Comparison of ENCODE assay signal across 21 cellular contexts in genomic region chr10:12144538-12144937, GRCh38. TPM values are rescaled to one million over a fixed set of nuclear protein-coding genes. Genes with fewer than 3 reads are reported as not detected.
DNase-seq lines count a peak whose midpoint lies in the region; ATAC-seq and TF ChIP-seq lines count a peak whose summit lies in the region.
"Had no signal": no experiment of that assay in that cellular context is flagged by ENCODE, and none has a peak within 500 bp of the region (broad histone marks: within the 10 kb centered on the region; RNA-seq: fewer than 3 reads in every experiment).

No MANE protein-coding gene starts in this region.

- H3K27ac Mint-ChIP-seq in activated naive CD4-positive, alpha-beta T cell treated with anti-CD3 and anti-CD28 coated beads, Interleukin-2, amount 50 U/mL, for 24 hours, result peak overlapping the region; percentile 65
- peak overlapping the region; percentile 39 for H3K27ac Mint-ChIP-seq in activated T-helper 2 cell treated with anti-CD3 and anti-CD28 coated beads, Interferon-gamma antibody, Interleukin-2, Interleukin-4, amounts not matched to agents 10 μg/mL and 5 μg/mL and 100 μg/mL, durations not matched to agents 14 hours and 24 hours and 36 hours
- H3K27ac Mint-ChIP-seq in stimulated activated effector memory CD8-positive, alpha-beta T cell treated with anti-CD3 and anti-CD28 coated beads, Interleukin-12 subunit alpha, Interleukin-12 subunit beta, amount 100 ng/mL, for 72 hours, result peak overlapping the region; percentile 26
- H3K27ac Mint-ChIP-seq: CD14-positive monocyte had no signal

- H3K27me3 ChIP-seq in psoas muscle (ENCODE audit: insufficient read depth in 3 of 3, low read length in 2 of 3), result no peaks in the 10 kb centered on the region
- H3K27me3 ChIP-seq: BLaER1 had no signal

- H3K36me3 Mint-ChIP-seq in activated naive CD4-positive, alpha-beta T cell treated with anti-CD3 and anti-CD28 coated beads, Interleukin-2, amount 50 U/mL, for 24 hours, result peaks cover 10% of the 10 kb centered on the region
- H3K36me3 Mint-ChIP-seq in activated T-helper 2 cell treated with anti-CD3 and anti-CD28 coated beads, Interferon-gamma antibody, Interleukin-2, Interleukin-4, amounts not matched to agents 10 μg/mL and 5 μg/mL and 100 μg/mL, durations not matched to agents 14 hours and 24 hours and 36 hours (ENCODE audit: low read depth), result peaks cover 60% of the 10 kb centered on the region
- H3K36me3 Mint-ChIP-seq in stimulated activated effector memory CD8-positive, alpha-beta T cell treated with anti-CD3 and anti-CD28 coated beads, Interleukin-12 subunit alpha, Interleukin-12 subunit beta, amount 100 ng/mL, for 72 hours, result peaks cover 89% of the 10 kb centered on the region

- no peak overlapping the region for H3K4me3 ChIP-seq in psoas muscle
- H3K4me3 ChIP-seq: A549, BLaER1, GM12878, GM23248, HAP-1 had no signal

- H3K27ac ChIP-seq in psoas muscle, result no peak overlapping the region
- H3K27ac ChIP-seq: 22Rv1, A549, BLaER1, GM23248, HL-60 had no signal

- H3K27me3 Mint-ChIP-seq in activated naive CD4-positive, alpha-beta T cell treated with anti-CD3 and anti-CD28 coated beads, Interleukin-2, amount 50 U/mL, for 24 hours, result no peaks in the 10 kb centered on the region
- H3K27me3 Mint-ChIP-seq in activated T-helper 2 cell treated with anti-CD3 and anti-CD28 coated beads, Interferon-gamma antibody, Interleukin-2, Interleukin-4, amounts not matched to agents 10 μg/mL and 5 μg/mL and 100 μg/mL, durations not matched to agents 14 hours and 24 hours and 36 hours (ENCODE audit: low read depth), result no peaks in the 10 kb centered on the region
- H3K27me3 Mint-ChIP-seq: CD4-positive, alpha-beta memory T cell had no signal

- H3K9me3 Mint-ChIP-seq in activated naive CD4-positive, alpha-beta T cell treated with anti-CD3 and anti-CD28 coated beads, Interleukin-2, amount 50 U/mL, for 24 hours, result no peaks in the 10 kb centered on the region
- no peaks in the 10 kb centered on the region for H3K9me3 Mint-ChIP-seq in activated T-helper 2 cell treated with anti-CD3 and anti-CD28 coated beads, Interferon-gamma antibody, Interleukin-2, Interleukin-4, amounts not matched to agents 10 μg/mL and 5 μg/mL and 100 μg/mL, durations not matched to agents 14 hours and 24 hours and 36 hours
- H3K9me3 Mint-ChIP-seq in stimulated activated effector memory CD8-positive, alpha-beta T cell treated with anti-CD3 and anti-CD28 coated beads, Interleukin-12 subunit alpha, Interleukin-12 subunit beta, amount 100 ng/mL, for 72 hours, result no peaks in the 10 kb centered on the region
- H3K9me3 Mint-ChIP-seq: CD4-positive, alpha-beta memory T cell had no signal

- no peak for DNase-seq in activated naive CD4-positive, alpha-beta T cell (lab: John Stamatoyannopoulos, UW)
- no peak for DNase-seq in activated T-helper 2 cell treated with anti-CD3 and anti-CD28 coated beads, Interferon-gamma antibody, Interleukin-2, Interleukin-4, amounts not matched to agents 10 μg/mL and 5 μg/mL and 100 μg/mL, durations not matched to agents 14 hours and 24 hours and 36 hours (ENCODE audit: low spot score)
- DNase-seq in stimulated activated effector memory CD8-positive, alpha-beta T cell treated with anti-CD3 and anti-CD28 coated beads, Interleukin-12 subunit alpha, Interleukin-12 subunit beta, amount 100 ng/mL, for 72 hours (ENCODE audit: low spot score in 2 of 2), result no peak
- no peak for DNase-seq in psoas muscle
- DNase-seq in stimulated activated CD4-positive, alpha-beta T cell treated with anti-CD3 and anti-CD28 coated beads, Interleukin-15, amount 100 ng/mL, for 24 hours, result no peak
- DNase-seq: CD4-positive, alpha-beta memory T cell; COR-L47; DMS 273 treated with DMSO at 0.1 percent for 48 hours; DMS53; DND-41; EL; GM23248 had no signal

- H3K9me3 ChIP-seq in psoas muscle, result no peaks in the 10 kb centered on the region
- H3K9me3 ChIP-seq: A549, BLaER1, HAP-1 had no signal

- TF ChIP-seq CTCF in psoas muscle (IDR thresholded peaks at IDR 0.05), result no peak

- intact Hi-C loops in activated T-helper 2 cell treated with anti-CD3 and anti-CD28 coated beads, Interferon-gamma antibody, Interleukin-2, Interleukin-4, amounts not matched to agents 10 μg/mL and 5 μg/mL and 100 μg/mL, durations not matched to agents 14 hours and 24 hours and 36 hours (cut with micrococcal nuclease), result no loop called here
- intact Hi-C loops in psoas muscle (cut with DNase I), result no loop called here

- no peaks in the 10 kb centered on the region for H3K4me1 Mint-ChIP-seq in activated naive CD4-positive, alpha-beta T cell treated with anti-CD3 and anti-CD28 coated beads, Interleukin-2, amount 50 U/mL, for 24 hours
- H3K4me1 Mint-ChIP-seq in activated T-helper 2 cell treated with anti-CD3 and anti-CD28 coated beads, Interferon-gamma antibody, Interleukin-2, Interleukin-4, amounts not matched to agents 10 μg/mL and 5 μg/mL and 100 μg/mL, durations not matched to agents 14 hours and 24 hours and 36 hours (ENCODE audit: low read depth), result peaks cover 3% of the 10 kb centered on the region
- no peaks in the 10 kb centered on the region for H3K4me1 Mint-ChIP-seq in stimulated activated effector memory CD8-positive, alpha-beta T cell treated with anti-CD3 and anti-CD28 coated beads, Interleukin-12 subunit alpha, Interleukin-12 subunit beta, amount 100 ng/mL, for 72 hours
- H3K4me1 Mint-ChIP-seq: CD14-positive monocyte had no signal

- no peak for ATAC-seq in stimulated activated effector memory CD8-positive, alpha-beta T cell treated with anti-CD3 and anti-CD28 coated beads, Interleukin-12 subunit alpha, Interleukin-12 subunit beta, amount 100 ng/mL, for 72 hours
- no peak for ATAC-seq in psoas muscle
- no peak for ATAC-seq in HG03520 (IDR thresholded peaks at IDR 0.05; ENCODE audit: unreplicated experiment)
- ATAC-seq: A549, GM12878 had no signal

- H3K4me1 ChIP-seq in psoas muscle, result no peaks in the 10 kb centered on the region
- H3K4me1 ChIP-seq: A549, BLaER1, HAP-1 had no signal

- peaks cover 0 to 58% of the 10 kb centered on the region in 2 donors for H3K36me3 ChIP-seq in psoas muscle (ENCODE audit: insufficient read depth in 1 of 2, low read depth in 1 of 2)

- WGBS in psoas muscle, 3 donors, result 95 to 100% (median 95%) methylated on average over 3 of the region's 3 CpGs

- no peak overlapping the region for H3K4me3 Mint-ChIP-seq in activated naive CD4-positive, alpha-beta T cell treated with anti-CD3 and anti-CD28 coated beads, Interleukin-2, amount 50 U/mL, for 24 hours
- H3K4me3 Mint-ChIP-seq in activated T-helper 2 cell treated with anti-CD3 and anti-CD28 coated beads, Interferon-gamma antibody, Interleukin-2, Interleukin-4, amounts not matched to agents 10 μg/mL and 5 μg/mL and 100 μg/mL, durations not matched to agents 14 hours and 24 hours and 36 hours (ENCODE audit: low read depth), result no peak overlapping the region
- no peak overlapping the region for H3K4me3 Mint-ChIP-seq in stimulated activated effector memory CD8-positive, alpha-beta T cell treated with anti-CD3 and anti-CD28 coated beads, Interleukin-12 subunit alpha, Interleukin-12 subunit beta, amount 100 ng/mL, for 72 hours
- H3K4me3 Mint-ChIP-seq: CD14-positive monocyte; CD4-positive, alpha-beta memory T cell had no signal

RNA-seq across cellular contexts. Expression of gene SEC61A2, which starts 15.1 kb away (rescaled TPM):
- 14.8 and 17.5 TPM in 2 replicates for total RNA-seq in activated T-helper 2 cell treated with anti-CD3 and anti-CD28 coated beads, Interferon-gamma antibody, Interleukin-2, Interleukin-4, amounts not matched to agents 10 μg/mL and 5 μg/mL and 100 μg/mL, durations not matched to agents 14 hours and 24 hours and 36 hours
- 1 to 10 TPM; 6.9 to 9.8 (median 8.5) TPM for total RNA-seq in psoas muscle
- 10 to 100 TPM in 1 of 3 donors, 1 to 10 TPM in 2; 5.9 to 16.0 (median 7.7) TPM for polyA plus RNA-seq in psoas muscle

RNA-seq across cellular contexts. Expression of gene NUDT5, which starts 51.2 kb away (rescaled TPM):
- 109 and 112 TPM in 2 replicates for total RNA-seq in activated T-helper 2 cell treated with anti-CD3 and anti-CD28 coated beads, Interferon-gamma antibody, Interleukin-2, Interleukin-4, amounts not matched to agents 10 μg/mL and 5 μg/mL and 100 μg/mL, durations not matched to agents 14 hours and 24 hours and 36 hours
- 1 to 10 TPM; 4.8 to 5.2 (median 5.2) TPM for total RNA-seq in psoas muscle
- 10 to 100 TPM in 2 of 3 donors, 1 to 10 TPM in 1; 7.1 to 11.3 (median 11.0) TPM for polyA plus RNA-seq in psoas muscle

RNA-seq across cellular contexts. Expression of gene CDC123, which starts 51.5 kb away (rescaled TPM):
- total RNA-seq in activated T-helper 2 cell treated with anti-CD3 and anti-CD28 coated beads, Interferon-gamma antibody, Interleukin-2, Interleukin-4, amounts not matched to agents 10 μg/mL and 5 μg/mL and 100 μg/mL, durations not matched to agents 14 hours and 24 hours and 36 hours, result 153 and 156 TPM in 2 replicates
- 10 to 100 TPM; 29.1 to 46.1 (median 38.6) TPM for total RNA-seq in psoas muscle
- polyA plus RNA-seq in psoas muscle, result 100 to 1,000 TPM in 1 of 3 donors, 10 to 100 TPM in 2; 33.6 to 103 (median 84.6) TPM

Comparison
In these comparisons a context has a peak if more than half of its experiments do, and no peak if none do; other contexts are left out.
1. RNA of gene NUDT5, which starts 51.2 kb away (total RNA-seq): 109 to 112 TPM in activated T-helper 2 cell treated with anti-CD3 and anti-CD28 coated beads, Interferon-gamma antibody, Interleukin-2, Interleukin-4, amounts not matched to agents 10 μg/mL and 5 μg/mL and 100 μg/mL, durations not matched to agents 14 hours and 24 hours and 36 hours; 4.8 to 5.2 TPM in psoas muscle; every median in the first group is over 10 times any median in the second.
2. Peak in every context shown above with its lines, with median percentiles within 50 percentile points of each other: H3K27ac Mint-ChIP-seq.